ENCODE assay signal across 19 cellular contexts in genomic region chrX:17567173-17567572, GRCh38.
DNase-seq lines count a peak whose midpoint lies in the region; ATAC-seq and TF ChIP-seq lines count a peak whose summit lies in the region.
"Had no signal": no experiment of that assay in that cellular context is flagged by ENCODE, and none has a peak within 500 bp of the region (broad histone marks: within the 10 kb centered on the region; RNA-seq: fewer than 3 reads in every experiment).

No MANE protein-coding gene starts in this region.

- no peaks in the 10 kb centered on the region for H3K9me2 ChIP-seq in neural cell (ENCODE audit: insufficient read depth, low read length)

- H3K36me3 ChIP-seq in heart right ventricle, result no peaks in the 10 kb centered on the region
- H3K36me3 ChIP-seq in neural cell (ENCODE audit: insufficient read depth, low read length), result no peaks in the 10 kb centered on the region
- H3K36me3 ChIP-seq: ascending aorta, ovary, thoracic aorta had no signal

- no peak for TF ChIP-seq EP300 in neural cell (conservative IDR thresholded peaks at IDR 0.05; ENCODE audit: poor library complexity, severe bottlenecking)

- ATAC-seq in heart right ventricle, result peak in 4 of 8 donors; percentile 27 to 76 (median 42)
- no peak for ATAC-seq in HG02970 (IDR thresholded peaks at IDR 0.05; ENCODE audit: low FRiP score, unreplicated experiment)
- ATAC-seq in HG02642 (IDR thresholded peaks at IDR 0.05; ENCODE audit: poor library complexity, unreplicated experiment), result no peak
- ATAC-seq: foreskin keratinocyte had no signal

- no peak overlapping the region for H2AFZ ChIP-seq in neural cell (ENCODE audit: low read depth, low read length)

- TF ChIP-seq RAD21 in neural cell (conservative IDR thresholded peaks at IDR 0.05), result no peak

- H3K27me3 ChIP-seq in heart right ventricle (no peaks in the 10 kb centered on the region), neural cell (ENCODE audit: insufficient read depth, low read depth, low read length) (no peaks in the 10 kb centered on the region)
- H3K27me3 ChIP-seq: ascending aorta, foreskin keratinocyte, ovary had no signal

- intact Hi-C loops in heart right ventricle (cut with DNase I) (no loop called here), cardiac septum (cut with DNase I) (no loop called here)

- no peaks in the 10 kb centered on the region for H3F3A ChIP-seq in neural cell (ENCODE audit: insufficient read depth, low read length, poor library complexity, severe bottlenecking)

- TF ChIP-seq CTCF in heart right ventricle (IDR thresholded peaks at IDR 0.05), result no peak
- no peak for TF ChIP-seq CTCF in fibroblast of mammary gland (conservative IDR thresholded peaks at IDR 0.05; ENCODE audit: control insufficient read depth, insufficient read depth, low read depth, low read length)
- TF ChIP-seq CTCF in neural cell (IDR thresholded peaks at IDR 0.05; ENCODE audit: poor library complexity, severe bottlenecking), result no peak

- 31% methylated on average over 8 of the region's 8 CpGs for WGBS in heart right ventricle, 2 donors

- no peaks in the 10 kb centered on the region for H3K9me3 ChIP-seq in heart right ventricle
- no peaks in the 10 kb centered on the region for H3K9me3 ChIP-seq in neural cell (ENCODE audit: low read length)
- H3K9me3 ChIP-seq: ascending aorta, ovary, thoracic aorta had no signal

- H3K79me2 ChIP-seq in neural cell (replicated peaks; ENCODE audit: insufficient read depth, low read length), result no peaks in the 10 kb centered on the region

- H3K4me3 ChIP-seq in heart right ventricle, result peak overlapping the region in 1 of 10 donors; percentile 10
- H3K4me3 ChIP-seq in fibroblast of mammary gland (ENCODE audit: control insufficient read depth, low read depth, low read length), result no peak overlapping the region
- no peak overlapping the region for H3K4me3 ChIP-seq in neural cell (ENCODE audit: low read length)
- H3K4me3 ChIP-seq: ascending aorta, ovary, thoracic aorta had no signal

- H3K4me2 ChIP-seq in neural cell (ENCODE audit: low read length), result no peak overlapping the region

- H3K9ac ChIP-seq in neural cell (ENCODE audit: low read length), result peak overlapping the region; percentile 16

- no peaks in the 10 kb centered on the region for H4K20me1 ChIP-seq in neural cell (ENCODE audit: insufficient read depth)

- peaks cover 0 to 20% (median 3%) of the 10 kb centered on the region in 9 donors for H3K4me1 ChIP-seq in heart right ventricle
- H3K4me1 ChIP-seq: foreskin keratinocyte had no signal

- DNase-seq in heart right ventricle (peak in 1 of 2 donors; percentile 5), cardiac septum (ENCODE audit: low spot score) (no peak), fibroblast of mammary gland (ENCODE audit: low read depth) (peak; percentile 53), inferior parietal cortex (ENCODE audit: extremely low spot score) (no peak), NCI-H2171 (lab: John Stamatoyannopoulos, UW) (no peak)
- DNase-seq: activated CD4-positive, alpha-beta T cell treated with anti-CD3 and anti-CD28 coated beads, Interleukin-2, amount 10 ng/mL, durations not matched to agents 7 days and 5 days; activated gamma-delta T cell treated with Interleukin-2 at 50 U/mL for 16 hours; CD4-positive, CD25-positive, alpha-beta regulatory T cell; DMS79; foreskin keratinocyte; NCI-H187 treated with DMSO at 0.1 percent for 48 hours; ovary; SW 1271 had no signal

- peak overlapping the region in 6 of 10 donors; percentile 12 to 58 (median 24) for H3K27ac ChIP-seq in heart right ventricle
- H3K27ac ChIP-seq in neural cell (ENCODE audit: low read length), result peak overlapping the region; percentile 42
- H3K27ac ChIP-seq: foreskin keratinocyte, ovary, RWPE1 had no signal

TF ChIP-seq in neural cell, 6 proteins besides CTCF, POLR2A, EP300 and RAD21:
- no peak for TF ChIP-seq TAF1 (IDR thresholded peaks at IDR 0.05; ENCODE audit: low read depth)
- no peak for TF ChIP-seq MXI1 (conservative IDR thresholded peaks at IDR 0.05; ENCODE audit: poor library complexity, severe bottlenecking)
- no peak for TF ChIP-seq EZH2 (IDR thresholded peaks at IDR 0.05; ENCODE audit: borderline replicate concordance, insufficient read depth, low read length, poor library complexity, severe bottlenecking)
